ENCODE assay signal across 19 cellular contexts in the genomic region with DNA sequence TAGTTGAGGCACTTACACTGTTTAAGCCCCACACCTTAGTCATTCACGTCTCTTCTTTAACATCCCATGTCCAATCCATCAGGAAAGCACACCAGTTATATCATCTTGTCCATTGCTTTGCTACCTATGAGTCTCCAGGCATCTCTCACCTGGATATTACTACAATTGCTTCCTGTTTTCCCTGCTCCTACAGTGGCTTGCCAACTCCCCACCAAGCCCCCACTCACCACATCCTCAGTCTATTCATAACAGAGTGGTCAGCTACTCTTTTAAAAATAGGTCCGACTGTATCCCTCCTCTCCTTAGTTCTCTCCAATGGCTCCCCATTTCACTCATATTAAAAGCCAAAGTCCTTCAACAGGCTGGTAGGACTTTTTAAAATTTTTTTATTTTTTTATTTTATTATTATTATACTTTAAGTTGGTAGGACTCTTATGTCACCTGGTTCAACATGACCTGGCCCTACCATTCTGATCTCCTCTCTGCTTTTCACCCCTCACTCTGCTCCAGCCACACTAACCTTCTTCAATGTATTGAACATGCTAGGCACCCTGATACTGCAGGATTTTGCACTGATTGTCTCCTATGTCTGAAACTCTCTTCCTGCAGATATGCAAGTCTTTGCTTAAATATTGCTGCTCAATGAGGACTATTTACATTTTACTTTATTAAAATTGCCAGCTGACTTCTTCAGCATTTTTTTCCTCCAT.
DNase-seq lines count a peak whose midpoint lies in the region; ATAC-seq and TF ChIP-seq lines count a peak whose summit lies in the region.
"Had no signal": no experiment of that assay in that cellular context is flagged by ENCODE, and none has a peak within 500 bp of the region (broad histone marks: within the 10 kb centered on the region; RNA-seq: fewer than 3 reads in every experiment).

No MANE protein-coding gene starts in this region.

- TF ChIP-seq CTCF in cardiac muscle cell (IDR thresholded peaks at IDR 0.05; ENCODE audit: low read depth, low read length) (no peak), right atrium auricular region (IDR thresholded peaks at IDR 0.05) (no peak), nephron progenitor cell (IDR thresholded peaks at IDR 0.05) (no peak), smooth muscle cell (IDR thresholded peaks at IDR 0.05; ENCODE audit: borderline replicate concordance, insufficient read depth, poor library complexity, severe bottlenecking) (no peak)

- H3K79me2 ChIP-seq in smooth muscle cell (ENCODE audit: low read depth), result no peaks in the 10 kb centered on the region

- H3K4me2 ChIP-seq in smooth muscle cell, result no peak overlapping the region
- H3K4me2 ChIP-seq: A549 had no signal

- WGBS in smooth muscle cell (ENCODE audit: low lambda C conversion rate), result 97% methylated on average over 2 of the region's 2 CpGs

- peaks cover 3% of the 10 kb centered on the region for H3K27me3 Mint-ChIP-seq in nephron progenitor cell (ENCODE audit: low read depth, poor library complexity)

- H3K4me1 ChIP-seq in cardiac muscle cell (ENCODE audit: low read depth) (peaks cover 32% of the 10 kb centered on the region), right atrium auricular region (peaks cover 0 to 20% of the 10 kb centered on the region in 2 donors), smooth muscle cell (ENCODE audit: low read depth) (no peaks in the 10 kb centered on the region)
- H3K4me1 ChIP-seq: A549 had no signal

- DNase-seq in cardiac muscle cell (ENCODE audit: low read depth in 1 of 2, low spot score in 1 of 2), result no peak
- no peak for DNase-seq in Right ventricle myocardium superior
- no peak for DNase-seq in right atrium auricular region (ENCODE audit: low spot score)
- DNase-seq in cardiac septum (ENCODE audit: low spot score), result no peak
- no peak for DNase-seq in nephron progenitor cell
- no peak for DNase-seq in smooth muscle cell (lab: John Stamatoyannopoulos, UW; ENCODE audit: unreplicated experiment)
- DNase-seq in G401 (ENCODE audit: low spot score), result no peak
- DNase-seq in H7, result no peak
- DNase-seq: AML-193; CD8-positive, alpha-beta T cell; COR-L47; GF-D8; GOT3; H9 had no signal

- in situ Hi-C loops in G401 (cut with HindIII; ENCODE audit: low sequenced_read_pairs), result no loop called here

- H3K27me3 ChIP-seq in cardiac muscle cell, result no peaks in the 10 kb centered on the region
- no peaks in the 10 kb centered on the region for H3K27me3 ChIP-seq in right atrium auricular region
- H3K27me3 ChIP-seq in smooth muscle cell (ENCODE audit: low read depth), result peaks cover 4% of the 10 kb centered on the region
- H3K27me3 ChIP-seq in H7 (ENCODE audit: control insufficient read depth, insufficient read depth, low read length), result no peaks in the 10 kb centered on the region
- H3K27me3 ChIP-seq: BLaER1 treated with 17β-estradiol and CSF1 and Interleukin-3, amounts not matched to agents 10 nM and 100 nM had no signal

- intact Hi-C loops in Right ventricle myocardium superior (cut with DNase I), result no loop called here
- intact Hi-C loops in cardiac septum (cut with DNase I), result loop anchor here (1.0 kb wide), 1 partner anchor 13 kb away; no protein-coding TSS in a partner anchor

- H3K4me3 ChIP-seq in cardiac muscle cell (no peak overlapping the region), right atrium auricular region (no peak overlapping the region), smooth muscle cell (no peak overlapping the region), H7 (ENCODE audit: insufficient read depth, low read depth, low read length) (no peak overlapping the region)
- H3K4me3 ChIP-seq: A549; BLaER1 treated with 17β-estradiol and CSF1 and Interleukin-3, amounts not matched to agents 10 nM and 100 nM had no signal

- H3K36me3 ChIP-seq in cardiac muscle cell, result no peaks in the 10 kb centered on the region
- H3K36me3 ChIP-seq in right atrium auricular region, result no peaks in the 10 kb centered on the region
- no peaks in the 10 kb centered on the region for H3K36me3 ChIP-seq in smooth muscle cell (ENCODE audit: low read depth)
- H3K36me3 ChIP-seq in H7 (replicated peaks; ENCODE audit: control insufficient read depth, insufficient read depth, low read length), result no peaks in the 10 kb centered on the region
- H3K36me3 ChIP-seq: BLaER1 treated with 17β-estradiol and CSF1 and Interleukin-3, amounts not matched to agents 10 nM and 100 nM had no signal

- H3F3A ChIP-seq in smooth muscle cell (ENCODE audit: low read depth), result no peaks in the 10 kb centered on the region

- ATAC-seq in Right ventricle myocardium superior (ENCODE audit: poor library complexity), result no peak
- ATAC-seq: A549; CD8-positive, alpha-beta T cell; HepG2 had no signal

- peaks cover 10% of the 10 kb centered on the region for H3K36me3 Mint-ChIP-seq in nephron progenitor cell (ENCODE audit: low read depth)
- H3K36me3 Mint-ChIP-seq: CD8-positive, alpha-beta T cell; IgD-negative memory B cell had no signal

- H3K4me3 Mint-ChIP-seq in nephron progenitor cell, result no peak overlapping the region
- H3K4me3 Mint-ChIP-seq: CD8-positive, alpha-beta T cell; H9; IgD-negative memory B cell had no signal

- peak overlapping the region; percentile 74 for H3K27ac ChIP-seq in cardiac muscle cell
- peak overlapping the region; percentile 76 to 94 for H3K27ac ChIP-seq in right atrium auricular region
- peak overlapping the region; percentile 49 for H3K27ac ChIP-seq in smooth muscle cell (ENCODE audit: low read depth)
- H3K27ac ChIP-seq: 22Rv1; A549; BLaER1 treated with 17β-estradiol and CSF1 and Interleukin-3, amounts not matched to agents 10 nM and 100 nM had no signal

- H3K9me3 ChIP-seq in cardiac muscle cell (ENCODE audit: low read depth) (no peaks in the 10 kb centered on the region), right atrium auricular region (no peaks in the 10 kb centered on the region), smooth muscle cell (replicated peaks; ENCODE audit: low read depth) (no peaks in the 10 kb centered on the region)
- H3K9me3 ChIP-seq: A549 had no signal

- peaks cover 12% of the 10 kb centered on the region for H3K9me3 Mint-ChIP-seq in nephron progenitor cell

- peaks cover 24% of the 10 kb centered on the region for H3K4me1 Mint-ChIP-seq in nephron progenitor cell
- H3K4me1 Mint-ChIP-seq: H9, IgD-negative memory B cell had no signal

- H2AFZ ChIP-seq in smooth muscle cell (ENCODE audit: low read depth), result no peak overlapping the region

- no peaks in the 10 kb centered on the region for H4K20me1 ChIP-seq in smooth muscle cell (ENCODE audit: low read depth)
- H4K20me1 ChIP-seq: BLaER1 treated with 17β-estradiol and CSF1 and Interleukin-3, amounts not matched to agents 10 nM and 100 nM had no signal

- H3K9ac ChIP-seq in smooth muscle cell (ENCODE audit: low read depth), result no peak overlapping the region
- H3K9ac ChIP-seq: BLaER1 treated with 17β-estradiol and CSF1 and Interleukin-3, amounts not matched to agents 10 nM and 100 nM had no signal

- H3K27ac Mint-ChIP-seq in nephron progenitor cell, result peak overlapping the region; percentile 13
- H3K27ac Mint-ChIP-seq: CD8-positive, alpha-beta T cell; H9 had no signal
